1 cellular context compared by ENCODE assay signal in the genomic region with DNA sequence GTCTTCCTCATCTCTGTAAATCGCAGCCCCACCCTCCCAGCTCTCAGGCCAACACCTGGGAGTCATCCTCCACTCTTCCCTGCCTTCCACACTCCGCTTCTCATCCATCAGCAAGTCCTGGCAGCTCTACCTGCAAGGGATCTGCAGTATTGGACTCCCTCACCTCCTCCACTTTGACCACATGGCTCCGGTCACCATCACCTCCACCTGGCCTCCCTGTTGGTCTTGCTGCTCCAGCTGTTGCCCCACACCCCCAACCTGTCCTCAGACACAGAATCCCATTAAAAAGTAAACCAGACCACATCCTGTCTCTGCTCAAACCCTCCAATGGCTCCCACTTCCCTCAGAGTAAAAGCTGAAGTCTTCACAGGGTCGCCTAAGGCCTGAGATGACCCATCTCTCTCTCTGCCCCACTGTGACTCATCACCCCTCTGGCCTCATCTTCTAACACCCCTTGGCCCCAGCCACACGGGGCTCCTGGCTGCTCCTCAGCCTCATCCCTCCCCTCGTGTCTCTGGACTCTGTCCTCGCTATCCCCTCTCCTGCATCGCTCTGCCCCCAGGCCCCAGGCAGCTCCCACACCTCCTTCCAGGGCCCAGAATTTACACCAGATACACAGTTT.
TF ChIP-seq lines count a peak whose summit lies in the region.

No MANE protein-coding gene starts in this region.

TF ChIP-seq in H1, 55 proteins besides CTCF, POLR2A, EP300 and RAD21 (continued from another document):
- TF ChIP-seq, protein P1, sequence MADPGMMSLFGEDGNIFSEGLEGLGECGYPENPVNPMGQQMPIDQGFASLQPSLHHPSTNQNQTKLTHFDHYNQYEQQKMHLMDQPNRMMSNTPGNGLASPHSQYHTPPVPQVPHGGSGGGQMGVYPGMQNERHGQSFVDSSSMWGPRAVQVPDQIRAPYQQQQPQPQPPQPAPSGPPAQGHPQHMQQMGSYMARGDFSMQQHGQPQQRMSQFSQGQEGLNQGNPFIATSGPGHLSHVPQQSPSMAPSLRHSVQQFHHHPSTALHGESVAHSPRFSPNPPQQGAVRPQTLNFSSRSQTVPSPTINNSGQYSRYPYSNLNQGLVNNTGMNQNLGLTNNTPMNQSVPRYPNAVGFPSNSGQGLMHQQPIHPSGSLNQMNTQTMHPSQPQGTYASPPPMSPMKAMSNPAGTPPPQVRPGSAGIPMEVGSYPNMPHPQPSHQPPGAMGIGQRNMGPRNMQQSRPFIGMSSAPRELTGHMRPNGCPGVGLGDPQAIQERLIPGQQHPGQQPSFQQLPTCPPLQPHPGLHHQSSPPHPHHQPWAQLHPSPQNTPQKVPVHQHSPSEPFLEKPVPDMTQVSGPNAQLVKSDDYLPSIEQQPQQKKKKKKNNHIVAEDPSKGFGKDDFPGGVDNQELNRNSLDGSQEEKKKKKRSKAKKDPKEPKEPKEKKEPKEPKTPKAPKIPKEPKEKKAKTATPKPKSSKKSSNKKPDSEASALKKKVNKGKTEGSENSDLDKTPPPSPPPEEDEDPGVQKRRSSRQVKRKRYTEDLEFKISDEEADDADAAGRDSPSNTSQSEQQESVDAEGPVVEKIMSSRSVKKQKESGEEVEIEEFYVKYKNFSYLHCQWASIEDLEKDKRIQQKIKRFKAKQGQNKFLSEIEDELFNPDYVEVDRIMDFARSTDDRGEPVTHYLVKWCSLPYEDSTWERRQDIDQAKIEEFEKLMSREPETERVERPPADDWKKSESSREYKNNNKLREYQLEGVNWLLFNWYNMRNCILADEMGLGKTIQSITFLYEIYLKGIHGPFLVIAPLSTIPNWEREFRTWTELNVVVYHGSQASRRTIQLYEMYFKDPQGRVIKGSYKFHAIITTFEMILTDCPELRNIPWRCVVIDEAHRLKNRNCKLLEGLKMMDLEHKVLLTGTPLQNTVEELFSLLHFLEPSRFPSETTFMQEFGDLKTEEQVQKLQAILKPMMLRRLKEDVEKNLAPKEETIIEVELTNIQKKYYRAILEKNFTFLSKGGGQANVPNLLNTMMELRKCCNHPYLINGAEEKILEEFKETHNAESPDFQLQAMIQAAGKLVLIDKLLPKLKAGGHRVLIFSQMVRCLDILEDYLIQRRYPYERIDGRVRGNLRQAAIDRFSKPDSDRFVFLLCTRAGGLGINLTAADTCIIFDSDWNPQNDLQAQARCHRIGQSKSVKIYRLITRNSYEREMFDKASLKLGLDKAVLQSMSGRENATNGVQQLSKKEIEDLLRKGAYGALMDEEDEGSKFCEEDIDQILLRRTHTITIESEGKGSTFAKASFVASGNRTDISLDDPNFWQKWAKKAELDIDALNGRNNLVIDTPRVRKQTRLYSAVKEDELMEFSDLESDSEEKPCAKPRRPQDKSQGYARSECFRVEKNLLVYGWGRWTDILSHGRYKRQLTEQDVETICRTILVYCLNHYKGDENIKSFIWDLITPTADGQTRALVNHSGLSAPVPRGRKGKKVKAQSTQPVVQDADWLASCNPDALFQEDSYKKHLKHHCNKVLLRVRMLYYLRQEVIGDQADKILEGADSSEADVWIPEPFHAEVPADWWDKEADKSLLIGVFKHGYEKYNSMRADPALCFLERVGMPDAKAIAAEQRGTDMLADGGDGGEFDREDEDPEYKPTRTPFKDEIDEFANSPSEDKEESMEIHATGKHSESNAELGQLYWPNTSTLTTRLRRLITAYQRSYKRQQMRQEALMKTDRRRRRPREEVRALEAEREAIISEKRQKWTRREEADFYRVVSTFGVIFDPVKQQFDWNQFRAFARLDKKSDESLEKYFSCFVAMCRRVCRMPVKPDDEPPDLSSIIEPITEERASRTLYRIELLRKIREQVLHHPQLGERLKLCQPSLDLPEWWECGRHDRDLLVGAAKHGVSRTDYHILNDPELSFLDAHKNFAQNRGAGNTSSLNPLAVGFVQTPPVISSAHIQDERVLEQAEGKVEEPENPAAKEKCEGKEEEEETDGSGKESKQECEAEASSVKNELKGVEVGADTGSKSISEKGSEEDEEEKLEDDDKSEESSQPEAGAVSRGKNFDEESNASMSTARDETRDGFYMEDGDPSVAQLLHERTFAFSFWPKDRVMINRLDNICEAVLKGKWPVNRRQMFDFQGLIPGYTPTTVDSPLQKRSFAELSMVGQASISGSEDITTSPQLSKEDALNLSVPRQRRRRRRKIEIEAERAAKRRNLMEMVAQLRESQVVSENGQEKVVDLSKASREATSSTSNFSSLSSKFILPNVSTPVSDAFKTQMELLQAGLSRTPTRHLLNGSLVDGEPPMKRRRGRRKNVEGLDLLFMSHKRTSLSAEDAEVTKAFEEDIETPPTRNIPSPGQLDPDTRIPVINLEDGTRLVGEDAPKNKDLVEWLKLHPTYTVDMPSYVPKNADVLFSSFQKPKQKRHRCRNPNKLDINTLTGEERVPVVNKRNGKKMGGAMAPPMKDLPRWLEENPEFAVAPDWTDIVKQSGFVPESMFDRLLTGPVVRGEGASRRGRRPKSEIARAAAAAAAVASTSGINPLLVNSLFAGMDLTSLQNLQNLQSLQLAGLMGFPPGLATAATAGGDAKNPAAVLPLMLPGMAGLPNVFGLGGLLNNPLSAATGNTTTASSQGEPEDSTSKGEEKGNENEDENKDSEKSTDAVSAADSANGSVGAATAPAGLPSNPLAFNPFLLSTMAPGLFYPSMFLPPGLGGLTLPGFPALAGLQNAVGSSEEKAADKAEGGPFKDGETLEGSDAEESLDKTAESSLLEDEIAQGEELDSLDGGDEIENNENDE (IDR thresholded peaks at IDR 0.05; ENCODE audit: insufficient replicate concordance, low read length), result no peak
- TF ChIP-seq SIX5 (IDR thresholded peaks at IDR 0.05; ENCODE audit: low read depth, low read length), result no peak
- TF ChIP-seq ATF3 (IDR thresholded peaks at IDR 0.05; ENCODE audit: insufficient read depth, low read depth, low read length), result no peak
- no peak for TF ChIP-seq CTBP2 (IDR thresholded peaks at IDR 0.05; ENCODE audit: borderline replicate concordance, insufficient read depth, insufficient read length, low read length)
- no peak for TF ChIP-seq USF2 (IDR thresholded peaks at IDR 0.05; ENCODE audit: low read length)
- no peak for TF ChIP-seq PHF8 (conservative IDR thresholded peaks at IDR 0.05; ENCODE audit: low read depth, low read length)
- no peak for TF ChIP-seq SIN3A (conservative IDR thresholded peaks at IDR 0.05 in 1 of 2, IDR thresholded peaks at IDR 0.05 in 1 of 2; ENCODE audit: low read depth in 1 of 2, low read length in 2 of 2)
- TF ChIP-seq CBX8 (IDR thresholded peaks at IDR 0.05; ENCODE audit: borderline replicate concordance, low read depth, low read length), result no peak
- TF ChIP-seq CHD1 (IDR thresholded peaks at IDR 0.05; ENCODE audit: low read depth, low read length), result no peak
- TF ChIP-seq POU5F1 (IDR thresholded peaks at IDR 0.05; ENCODE audit: low read depth, low read length), result no peak
- no peak for TF ChIP-seq BACH1 (IDR thresholded peaks at IDR 0.05; ENCODE audit: low read length)
- no peak for TF ChIP-seq SAP30 (IDR thresholded peaks at IDR 0.05; ENCODE audit: insufficient read depth, insufficient replicate concordance, low read length)
- TF ChIP-seq SUZ12 (IDR thresholded peaks at IDR 0.05; ENCODE audit: low read length), result no peak
- no peak for TF ChIP-seq TCF12 (IDR thresholded peaks at IDR 0.05; ENCODE audit: low read depth, low read length)
- no peak for TF ChIP-seq TEAD4 (IDR thresholded peaks at IDR 0.05; ENCODE audit: low read depth, low read length)
- no peak for TF ChIP-seq CEBPB (IDR thresholded peaks at IDR 0.05; ENCODE audit: low read depth, low read length)
- TF ChIP-seq ZNF274 (IDR thresholded peaks at IDR 0.05; ENCODE audit: borderline replicate concordance, extremely low read depth, low read length), result no peak
